ENCODE assay signal across 9 cellular contexts in the genomic region with DNA sequence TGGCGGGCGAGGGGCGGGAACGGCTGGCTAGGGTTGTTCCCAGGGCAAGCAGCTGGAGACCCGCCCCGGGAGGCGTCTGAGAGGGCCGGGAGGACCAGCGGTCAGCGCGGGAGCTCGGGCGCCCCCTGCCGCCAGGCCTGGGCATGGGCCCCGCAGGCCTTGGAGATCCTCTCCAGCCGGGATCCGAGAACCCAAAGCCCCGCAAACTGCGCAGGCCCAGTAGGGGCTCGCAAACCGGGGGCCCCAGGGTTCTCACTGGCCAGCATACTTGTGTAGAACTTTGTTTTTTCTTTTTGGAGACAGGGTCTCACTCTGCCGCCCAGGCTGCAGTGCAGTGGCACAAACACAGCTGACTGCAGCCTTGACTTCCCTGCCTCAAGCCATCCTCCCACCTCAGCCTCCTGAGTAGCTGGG. TPM values are rescaled to one million over a fixed set of nuclear protein-coding genes. Genes with fewer than 3 reads are reported as not detected.
DNase-seq lines count a peak whose midpoint lies in the region; ATAC-seq and TF ChIP-seq lines count a peak whose summit lies in the region.
"Had no signal": no experiment of that assay in that cellular context is flagged by ENCODE, and none has a peak within 500 bp of the region (broad histone marks: within the 10 kb centered on the region; RNA-seq: fewer than 3 reads in every experiment).

No MANE protein-coding gene starts in this region.

- peaks cover 35% of the 10 kb centered on the region for H3K27me3 Mint-ChIP-seq in activated CD4-positive, alpha-beta T cell treated with anti-CD3 and anti-CD28 coated beads, Interleukin-2, amount 10 ng/mL, durations not matched to agents 24 days and 14 days

- H3K4me1 ChIP-seq in BLaER1 (peaks cover 18% of the 10 kb centered on the region), HEK293 (ENCODE audit: control insufficient read depth, insufficient read depth, low read length) (no peaks in the 10 kb centered on the region), ovary (ENCODE audit: insufficient read depth) (no peaks in the 10 kb centered on the region)

- H3K9me3 ChIP-seq in BLaER1, result no peaks in the 10 kb centered on the region
- no peaks in the 10 kb centered on the region for H3K9me3 ChIP-seq in HEK293 (ENCODE audit: control insufficient read depth, insufficient read depth, low read depth, low read length)
- H3K9me3 ChIP-seq in ovary, result no peaks in the 10 kb centered on the region

- 2 to 6% (median 3%) methylated on average over 21 to 22 of the region's 22 CpGs for WGBS in ovary, 3 donors

- H3K27ac ChIP-seq in BLaER1 (no peak overlapping the region), HEK293 (ENCODE audit: extremely low read depth, low read depth, low read length) (no peak overlapping the region), ovary (peak overlapping the region in 1 of 2 donors; percentile 12)
- H3K27ac ChIP-seq: epithelial cell of prostate had no signal

- no peaks in the 10 kb centered on the region for H3K9me3 Mint-ChIP-seq in activated CD4-positive, alpha-beta T cell treated with anti-CD3 and anti-CD28 coated beads, Interleukin-2, amount 10 ng/mL, durations not matched to agents 24 days and 14 days

- H3K9ac ChIP-seq in BLaER1, result no peak overlapping the region

- TF ChIP-seq CTCF in HEK293 (tag by site-specific recombination; IDR thresholded peaks at IDR 0.05) (no peak), foreskin fibroblast (IDR thresholded peaks at IDR 0.05; ENCODE audit: low read depth, low read length) (peak; percentile 69), ovary (IDR thresholded peaks at IDR 0.05) (peak; percentile 50 to 70 (median 63))

- H3K4me2 ChIP-seq in BLaER1, result peak overlapping the region; percentile 61

- H3K36me3 Mint-ChIP-seq in activated CD4-positive, alpha-beta T cell treated with anti-CD3 and anti-CD28 coated beads, Interleukin-2, amount 10 ng/mL, durations not matched to agents 24 days and 14 days (ENCODE audit: low read depth), result no peaks in the 10 kb centered on the region

- CTCF ChIA-PET in HEK293 (lab: Yijun Ruan, JAX), result interaction anchor here (0.6 to 3.9 kb wide), 26 partner anchors 8 to 908 kb away, joined by 3 to 28 read pairs (median 4); no protein-coding TSS in a partner anchor

- no peaks in the 10 kb centered on the region for H4K20me1 ChIP-seq in BLaER1

- H3K27me3 ChIP-seq in BLaER1, result peaks cover 17% of the 10 kb centered on the region
- no peaks in the 10 kb centered on the region for H3K27me3 ChIP-seq in ovary

- POLR2A ChIA-PET in HEK293 (lab: Yijun Ruan, JAX), result interaction anchor here (0.7 kb wide), 1 partner anchor 19 kb away, joined by 3 read pairs; no protein-coding TSS in a partner anchor

- ATAC-seq in HG03045 (IDR thresholded peaks at IDR 0.05; ENCODE audit: unreplicated experiment), result no peak

- peak; percentile 80 for DNase-seq in activated CD4-positive, alpha-beta T cell treated with anti-CD3 and anti-CD28 coated beads, Interleukin-2, amount 10 ng/mL, durations not matched to agents 24 days and 14 days
- peak in 1 of 2 donors; percentile 45 for DNase-seq in foreskin fibroblast
- peak; percentile 60 to 83 (median 72) for DNase-seq in ovary
- DNase-seq in NCI-H2081 treated with DMSO at 0.1 percent for 48 hours (lab: John Stamatoyannopoulos, UW), result no peak
- no peak for DNase-seq in OCI-M2 (lab: John Stamatoyannopoulos, UW; ENCODE audit: unreplicated experiment)

- intact Hi-C loops in activated CD4-positive, alpha-beta T cell treated with anti-CD3 and anti-CD28 coated beads, Interleukin-2, amount 10 ng/mL, durations not matched to agents 24 days and 14 days (cut with micrococcal nuclease), result no loop called here
- intact Hi-C loops in ovary (cut with DNase I), result loop anchor here in 1 of 4 donors (10.0 kb wide), 2 partner anchors 272 to 382 kb away; no protein-coding TSS in a partner anchor

- no peak overlapping the region for H3K4me3 Mint-ChIP-seq in activated CD4-positive, alpha-beta T cell treated with anti-CD3 and anti-CD28 coated beads, Interleukin-2, amount 10 ng/mL, durations not matched to agents 24 days and 14 days

- H3K4me3 ChIP-seq in BLaER1, result no peak overlapping the region
- no peak overlapping the region for H3K4me3 ChIP-seq in HEK293 (ENCODE audit: low read depth, low read length)
- H3K4me3 ChIP-seq in foreskin fibroblast (ENCODE audit: low read depth in 1 of 2, low read length in 2 of 2), result no peak overlapping the region
- H3K4me3 ChIP-seq in ovary, result peak overlapping the region; percentile 8

- TF ChIP-seq POLR2A in ovary (IDR thresholded peaks at IDR 0.05), result no peak

- H3K27ac Mint-ChIP-seq in activated CD4-positive, alpha-beta T cell treated with anti-CD3 and anti-CD28 coated beads, Interleukin-2, amount 10 ng/mL, durations not matched to agents 24 days and 14 days, result no peak overlapping the region

- TF ChIP-seq EP300 in ovary (IDR thresholded peaks at IDR 0.05), result no peak

- no peaks in the 10 kb centered on the region for H3K4me1 Mint-ChIP-seq in activated CD4-positive, alpha-beta T cell treated with anti-CD3 and anti-CD28 coated beads, Interleukin-2, amount 10 ng/mL, durations not matched to agents 24 days and 14 days

- H3K36me3 ChIP-seq in BLaER1 (no peaks in the 10 kb centered on the region), HEK293 (ENCODE audit: control insufficient read depth in 2 of 2, insufficient read depth in 1 of 2, low read length in 2 of 2) (no peaks in the 10 kb centered on the region), ovary (no peaks in the 10 kb centered on the region)

TF ChIP-seq in HEK293, 187 proteins besides CTCF, POLR2A, EP300 and RAD21:
- TF ChIP-seq SCRT1 (tag by site-specific recombination; IDR thresholded peaks at IDR 0.05; ENCODE audit: borderline replicate concordance) (no peak), HOXC10 (CRISPR knock-in tag; IDR thresholded peaks at IDR 0.05) (no peak), ZNF292 (tag by site-specific recombination; IDR thresholded peaks at IDR 0.05; ENCODE audit: borderline replicate concordance, low read depth) (no peak), ZNF792 (tag by site-specific recombination; IDR thresholded peaks at IDR 0.05) (0 out of 2 replicates have a peak, but pooled peaks have one; percentile 21), ZNF335 (tag by site-specific recombination; conservative IDR thresholded peaks at IDR 0.05) (0 out of 2 replicates have a peak, but pooled peaks have one; percentile 16), ZNF311 (tag by site-specific recombination; IDR thresholded peaks at IDR 0.05; ENCODE audit: borderline replicate concordance) (no peak), YY1 (tag by site-specific recombination; IDR thresholded peaks at IDR 0.05) (no peak), ZNF623 (tag by site-specific recombination; IDR thresholded peaks at IDR 0.05) (no peak)
- TF ChIP-seq, protein P1, sequence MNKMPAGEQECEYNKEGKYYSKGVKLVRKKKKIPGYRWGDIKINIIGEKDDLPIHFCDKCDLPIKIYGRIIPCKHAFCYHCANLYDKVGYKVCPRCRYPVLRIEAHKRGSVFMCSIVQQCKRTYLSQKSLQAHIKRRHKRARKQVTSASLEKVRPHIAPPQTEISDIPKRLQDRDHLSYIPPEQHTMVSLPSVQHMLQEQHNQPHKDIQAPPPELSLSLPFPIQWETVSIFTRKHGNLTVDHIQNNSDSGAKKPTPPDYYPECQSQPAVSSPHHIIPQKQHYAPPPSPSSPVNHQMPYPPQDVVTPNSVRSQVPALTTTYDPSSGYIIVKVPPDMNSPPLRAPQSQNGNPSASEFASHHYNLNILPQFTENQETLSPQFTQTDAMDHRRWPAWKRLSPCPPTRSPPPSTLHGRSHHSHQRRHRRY (tag by site-specific recombination; IDR thresholded peaks at IDR 0.05), result no peak
- TF ChIP-seq, protein P2, sequence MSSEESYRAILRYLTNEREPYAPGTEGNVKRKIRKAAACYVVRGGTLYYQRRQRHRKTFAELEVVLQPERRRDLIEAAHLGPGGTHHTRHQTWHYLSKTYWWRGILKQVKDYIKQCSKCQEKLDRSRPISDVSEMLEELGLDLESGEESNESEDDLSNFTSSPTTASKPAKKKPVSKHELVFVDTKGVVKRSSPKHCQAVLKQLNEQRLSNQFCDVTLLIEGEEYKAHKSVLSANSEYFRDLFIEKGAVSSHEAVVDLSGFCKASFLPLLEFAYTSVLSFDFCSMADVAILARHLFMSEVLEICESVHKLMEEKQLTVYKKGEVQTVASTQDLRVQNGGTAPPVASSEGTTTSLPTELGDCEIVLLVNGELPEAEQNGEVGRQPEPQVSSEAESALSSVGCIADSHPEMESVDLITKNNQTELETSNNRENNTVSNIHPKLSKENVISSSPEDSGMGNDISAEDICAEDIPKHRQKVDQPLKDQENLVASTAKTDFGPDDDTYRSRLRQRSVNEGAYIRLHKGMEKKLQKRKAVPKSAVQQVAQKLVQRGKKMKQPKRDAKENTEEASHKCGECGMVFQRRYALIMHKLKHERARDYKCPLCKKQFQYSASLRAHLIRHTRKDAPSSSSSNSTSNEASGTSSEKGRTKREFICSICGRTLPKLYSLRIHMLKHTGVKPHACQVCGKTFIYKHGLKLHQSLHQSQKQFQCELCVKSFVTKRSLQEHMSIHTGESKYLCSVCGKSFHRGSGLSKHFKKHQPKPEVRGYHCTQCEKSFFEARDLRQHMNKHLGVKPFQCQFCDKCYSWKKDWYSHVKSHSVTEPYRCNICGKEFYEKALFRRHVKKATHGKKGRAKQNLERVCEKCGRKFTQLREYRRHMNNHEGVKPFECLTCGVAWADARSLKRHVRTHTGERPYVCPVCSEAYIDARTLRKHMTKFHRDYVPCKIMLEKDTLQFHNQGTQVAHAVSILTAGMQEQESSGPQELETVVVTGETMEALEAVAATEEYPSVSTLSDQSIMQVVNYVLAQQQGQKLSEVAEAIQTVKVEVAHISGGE (tag by site-specific recombination; conservative IDR thresholded peaks at IDR 0.05; ENCODE audit: low read depth), result no peak
- TF ChIP-seq, protein P3, sequence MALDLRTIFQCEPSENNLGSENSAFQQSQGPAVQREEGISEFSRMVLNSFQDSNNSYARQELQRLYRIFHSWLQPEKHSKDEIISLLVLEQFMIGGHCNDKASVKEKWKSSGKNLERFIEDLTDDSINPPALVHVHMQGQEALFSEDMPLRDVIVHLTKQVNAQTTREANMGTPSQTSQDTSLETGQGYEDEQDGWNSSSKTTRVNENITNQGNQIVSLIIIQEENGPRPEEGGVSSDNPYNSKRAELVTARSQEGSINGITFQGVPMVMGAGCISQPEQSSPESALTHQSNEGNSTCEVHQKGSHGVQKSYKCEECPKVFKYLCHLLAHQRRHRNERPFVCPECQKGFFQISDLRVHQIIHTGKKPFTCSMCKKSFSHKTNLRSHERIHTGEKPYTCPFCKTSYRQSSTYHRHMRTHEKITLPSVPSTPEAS (tag by site-specific recombination; IDR thresholded peaks at IDR 0.05), result no peak

RNA-seq across cellular contexts. Expression of a gene that starts 20.8 kb away (rescaled TPM):
- not detected in 2 replicates for total RNA-seq in activated CD4-positive, alpha-beta T cell treated with anti-CD3 and anti-CD28 coated beads, Interleukin-2, amount 10 ng/mL, durations not matched to agents 24 days and 14 days
- 10 to 100 TPM in 5 of 7 donors, 1 to 10 TPM in 2; 3.3 to 40.3 (median 23.2) TPM for total RNA-seq in ovary
- 1 to 10 TPM; 4.7 to 6.0 TPM for polyA plus RNA-seq in ovary

Comparison
In these comparisons a context has a peak if more than half of its experiments do, and no peak if none do; other contexts are left out.
1. DNase-seq: peak in activated CD4-positive, alpha-beta T cell treated with anti-CD3 and anti-CD28 coated beads, Interleukin-2, amount 10 ng/mL, durations not matched to agents 24 days and 14 days (single experiment) and ovary (5 of 5); none in NCI-H2081 treated with DMSO at 0.1 percent for 48 hours (single experiment) and OCI-M2 (single experiment).